In the genomic region with DNA sequence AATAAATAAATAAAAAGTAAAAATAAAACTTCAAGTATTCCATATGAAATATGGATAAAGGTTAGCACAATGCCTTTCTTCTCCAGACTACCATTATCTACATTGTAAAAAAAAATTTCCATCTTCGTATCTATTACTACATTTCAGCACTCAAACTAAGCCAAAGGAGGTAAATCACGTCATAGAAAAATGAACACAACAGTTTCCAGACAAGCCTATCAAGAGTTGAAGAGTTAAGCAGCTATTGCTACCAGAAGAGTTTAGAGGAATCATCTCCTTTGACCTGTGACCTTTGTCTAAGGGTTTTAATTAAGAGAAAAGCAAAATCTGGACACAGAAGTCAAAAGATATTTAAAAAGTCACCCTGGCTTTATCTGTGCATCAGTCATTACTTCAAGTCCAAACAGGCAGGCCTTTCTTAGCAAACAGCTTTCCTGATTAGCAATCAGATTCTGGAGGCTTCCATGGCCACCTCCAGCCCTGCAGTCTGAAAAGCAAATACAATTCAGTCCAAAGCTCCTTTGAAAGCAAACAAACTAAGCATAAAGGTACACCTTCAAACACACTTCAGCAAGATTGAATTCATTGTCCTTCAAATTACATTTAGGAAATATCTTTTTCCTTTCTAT, we compare ENCODE assay signal across 18 cellular contexts.
DNase-seq lines count a peak whose midpoint lies in the region; ATAC-seq, FAIRE-seq and TF ChIP-seq lines count a peak whose summit lies in the region.
"Had no signal": no experiment of that assay in that cellular context is flagged by ENCODE, and none has a peak within 500 bp of the region (broad histone marks: within the 10 kb centered on the region; RNA-seq: fewer than 3 reads in every experiment).

No MANE protein-coding gene starts in this region.

- H3K27me3 Mint-ChIP-seq in type B pancreatic cell, result peaks cover 11% of the 10 kb centered on the region

- H3K27ac ChIP-seq in RWPE1, result peak overlapping the region; percentile 65
- peak overlapping the region; percentile 3 for H3K27ac ChIP-seq in layer of hippocampus (ENCODE audit: low read depth, low read length)
- H3K27ac ChIP-seq: sigmoid colon had no signal

- peak overlapping the region; percentile 76 for H3K27ac Mint-ChIP-seq in type B pancreatic cell
- H3K27ac Mint-ChIP-seq: activated CD8-positive, alpha-beta T cell treated with anti-CD3 and anti-CD28 coated beads for 36 hours; CD8-positive, alpha-beta memory T cell; natural killer cell treated with Interleukin-12 subunit alpha and Interleukin-12 subunit beta and Interleukin-15 and Interleukin-18, amount 100 ng/mL, for 72 hours; stimulated activated naive CD8-positive, alpha-beta T cell treated with anti-CD3 and anti-CD28 coated beads, Interleukin-15, Interleukin-2, amounts not matched to agents 100 ng/mL and 50 ng/mL, for 24 hours had no signal

- DNase-seq in NCI-H2029 (lab: John Stamatoyannopoulos, UW) (peak; percentile 15), NCI-H2029 treated with DMSO at 0.1 percent for 48 hours (lab: John Stamatoyannopoulos, UW) (no peak), RWPE1 (ENCODE audit: low spot score) (peak; percentile 53), type B pancreatic cell (ENCODE audit: extremely low spot score, unreplicated experiment) (no peak), iPS-NIHi7 (ENCODE audit: extremely low spot score) (no peak), GM12891 (ENCODE audit: insufficient read length, low spot score) (no peak)
- DNase-seq: activated CD8-positive, alpha-beta T cell treated with anti-CD3 and anti-CD28 coated beads for 36 hours; CD8-positive, alpha-beta memory T cell; effector CD4-positive, alpha-beta T cell; left cardiac atrium; NCI-H1436; NCI-H82; SHP77; sigmoid colon had no signal

- TF ChIP-seq CTCF in RWPE1 (conservative IDR thresholded peaks at IDR 0.05; ENCODE audit: low read depth) (no peak), type B pancreatic cell (conservative IDR thresholded peaks at IDR 0.05) (no peak)

- CTCF ChIA-PET in RWPE1 (lab: Yijun Ruan, JAX), result interaction anchor here (0.7 kb wide), 1 partner anchor 623 kb away, joined by 3 read pairs; no protein-coding TSS in a partner anchor

- H3K27me3 ChIP-seq in layer of hippocampus (ENCODE audit: control insufficient read depth, insufficient read depth, low read length), result no peaks in the 10 kb centered on the region
- H3K27me3 ChIP-seq: sigmoid colon had no signal

- peak overlapping the region; percentile 2 for H3K4me3 Mint-ChIP-seq in type B pancreatic cell
- H3K4me3 Mint-ChIP-seq: activated CD8-positive, alpha-beta T cell treated with anti-CD3 and anti-CD28 coated beads for 36 hours; CD8-positive, alpha-beta memory T cell; natural killer cell treated with Interleukin-12 subunit alpha and Interleukin-12 subunit beta and Interleukin-15 and Interleukin-18, amount 100 ng/mL, for 72 hours; stimulated activated naive CD8-positive, alpha-beta T cell treated with anti-CD3 and anti-CD28 coated beads, Interleukin-15, Interleukin-2, amounts not matched to agents 100 ng/mL and 50 ng/mL, for 24 hours had no signal

- no peak for ATAC-seq in GM21717 (IDR thresholded peaks at IDR 0.05; ENCODE audit: unreplicated experiment)
- ATAC-seq: activated CD8-positive, alpha-beta T cell treated with anti-CD3 and anti-CD28 coated beads for 36 hours; left cardiac atrium; natural killer cell treated with Interleukin-12 subunit alpha and Interleukin-12 subunit beta and Interleukin-15 and Interleukin-18, amount 100 ng/mL, for 72 hours had no signal

- POLR2A ChIA-PET in RWPE1 (lab: Yijun Ruan, JAX; ENCODE audit: low non-redundant PET), result interaction anchor here (0.8 kb wide), 1 partner anchor 40 kb away, joined by 3 read pairs; no protein-coding TSS in a partner anchor

- peaks cover 40% of the 10 kb centered on the region for H3K4me1 Mint-ChIP-seq in type B pancreatic cell (ENCODE audit: unreplicated experiment)
- H3K4me1 Mint-ChIP-seq: CD8-positive, alpha-beta memory T cell had no signal

- no peak for FAIRE-seq in GM12891 (lab: Jason Lieb, UNC)

- H3K36me3 Mint-ChIP-seq in type B pancreatic cell, result no peaks in the 10 kb centered on the region
- H3K36me3 Mint-ChIP-seq: CD8-positive, alpha-beta memory T cell; natural killer cell treated with Interleukin-12 subunit alpha and Interleukin-12 subunit beta and Interleukin-15 and Interleukin-18, amount 100 ng/mL, for 72 hours had no signal

- no peak for TF ChIP-seq POLR2A in GM12891 (IDR thresholded peaks at IDR 0.05; ENCODE audit: low read depth, low read length)

- H3K9me3 Mint-ChIP-seq in type B pancreatic cell, result peaks cover 4% of the 10 kb centered on the region
- H3K9me3 Mint-ChIP-seq: activated CD8-positive, alpha-beta T cell treated with anti-CD3 and anti-CD28 coated beads for 36 hours; natural killer cell treated with Interleukin-12 subunit alpha and Interleukin-12 subunit beta and Interleukin-15 and Interleukin-18, amount 100 ng/mL, for 72 hours; stimulated activated naive CD8-positive, alpha-beta T cell treated with anti-CD3 and anti-CD28 coated beads, Interleukin-15, Interleukin-2, amounts not matched to agents 100 ng/mL and 50 ng/mL, for 24 hours had no signal

TF ChIP-seq in GM12891, 5 proteins besides CTCF, POLR2A, EP300 and RAD21:
- TF ChIP-seq POU2F2 (IDR thresholded peaks at IDR 0.05; ENCODE audit: low read depth, low read length) (no peak), SPI1 (IDR thresholded peaks at IDR 0.05; ENCODE audit: low read depth, low read length) (no peak), POLR2AphosphoS5 (IDR thresholded peaks at IDR 0.05; ENCODE audit: low read depth, low read length) (no peak), TAF1 (IDR thresholded peaks at IDR 0.05; ENCODE audit: low read depth, low read length) (no peak), PAX5 (IDR thresholded peaks at IDR 0.05; ENCODE audit: insufficient read depth, low read length, severe bottlenecking) (no peak)

Comparison
In these comparisons a context has a peak if more than half of its experiments do, and no peak if none do; other contexts are left out.
1. DNase-seq: peak in NCI-H2029 (single experiment) and RWPE1 (single experiment); none in NCI-H2029 treated with DMSO at 0.1 percent for 48 hours (single experiment), type B pancreatic cell (single experiment), iPS-NIHi7 (single experiment) and GM12891 (single experiment).